14 cellular contexts compared by ENCODE assay signal in genomic region chr12:132133952-132134652, GRCh38. TPM values are rescaled to one million over a fixed set of nuclear protein-coding genes. Genes with fewer than 3 reads are reported as not detected.
A peak's percentile ranks its signal among the peaks of the same experiment; 100 is the strongest.
DNase-seq lines count a peak whose midpoint lies in the region; ATAC-seq, FAIRE-seq and TF ChIP-seq lines count a peak whose summit lies in the region.
"Had no signal": no experiment of that assay in that cellular context is flagged by ENCODE, and none has a peak within 500 bp of the region (broad histone marks: within the 10 kb centered on the region; RNA-seq: fewer than 3 reads in every experiment).

No MANE protein-coding gene starts in this region.

- DNase-seq in DMS153 treated with DMSO at 0.1 percent for 48 hours (lab: John Stamatoyannopoulos, UW; ENCODE audit: unreplicated experiment) = peak; percentile 7
- DNase-seq in DMS153 (lab: John Stamatoyannopoulos, UW) = no peak
- DNase-seq in NCI-H2171 treated with DMSO at 0.1 percent for 48 hours (lab: John Stamatoyannopoulos, UW) = peak; percentile 29
- peak in 3 of 4 experiments; percentile 36 to 50 (median 40) for DNase-seq in K562 (ENCODE audit: extremely low read depth in 1 of 4, low spot score in 3 of 4)
- DNase-seq in posterior vena cava (ENCODE audit: low spot score) = peak; percentile 81
- DNase-seq in UCSD-AML1 (lab: John Stamatoyannopoulos, UW; ENCODE audit: unreplicated experiment) = no peak
- no peak for DNase-seq in ovary
- DNase-seq: 8988T; activated CD4-positive, CD25-positive, alpha-beta regulatory T cell treated with anti-CD3 and anti-CD28 coated beads, Interleukin-2, amount 50 U/mL, for 72 hours; hippocampal formation; substantia nigra had no signal

- H3K9me3 ChIP-seq in K562 (replicated peaks; ENCODE audit: control insufficient read depth, insufficient read depth, low read depth, low read length) = no peaks in the 10 kb centered on the region
- no peaks in the 10 kb centered on the region for H3K9me3 ChIP-seq in ovary
- H3K9me3 ChIP-seq: SJSA1 had no signal

- H3K9me1 ChIP-seq in K562 (ENCODE audit: control insufficient read depth, insufficient read depth, low read length) = no peaks in the 10 kb centered on the region

- H3K4me3 ChIP-seq in K562 (no peak overlapping the region), ovary (no peak overlapping the region)
- H3K4me3 ChIP-seq: SJSA1 had no signal

- H3K27me3 ChIP-seq in K562 (ENCODE audit: control insufficient read depth in 2 of 2, insufficient read depth in 2 of 2, low read length in 2 of 2) = no peaks in the 10 kb centered on the region
- no peaks in the 10 kb centered on the region for H3K27me3 ChIP-seq in ovary
- H3K27me3 ChIP-seq: SJSA1 had no signal

- CTCF ChIA-PET in K562 (lab: Yijun Ruan, JAX; ENCODE audit: low intra/inter-chr PET ratio) = no interaction called here

- TF ChIP-seq POLR2A in K562 (conservative IDR thresholded peaks at IDR 0.05) = no peak
- no peak for TF ChIP-seq POLR2A in ovary (IDR thresholded peaks at IDR 0.05)

- POLR2A ChIA-PET in K562 (lab: Yijun Ruan, JAX) = interaction anchor here (0.6 kb wide), 2 partner anchors 135 to 190 kb away, joined by 3 to 4 read pairs; no protein-coding TSS in a partner anchor

- TF ChIP-seq CTCF in K562 (IDR thresholded peaks at IDR 0.05 in 2 of 3, conservative IDR thresholded peaks at IDR 0.05 in 1 of 3; ENCODE audit: insufficient read depth in 2 of 3, low read depth in 1 of 3, low read length in 3 of 3) (peak; percentile 31 to 43 (median 32); a peak in 4 of 6 replicates), ovary (IDR thresholded peaks at IDR 0.05) (no peak)

- H3K9ac ChIP-seq in K562 (ENCODE audit: insufficient read depth in 1 of 2, low read depth in 2 of 2, low read length in 2 of 2) = no peak overlapping the region

- in situ Hi-C loops in K562 (cut with MboI) = no loop called here

- H3K4me2 ChIP-seq in K562 (ENCODE audit: insufficient read depth, low read length) = no peak overlapping the region

- intact Hi-C loops in K562 (cut with micrococcal nuclease) = no loop called here
- intact Hi-C loops in posterior vena cava (cut with DNase I) = no loop called here
- intact Hi-C loops in ovary (cut with DNase I) = no loop called here

- peak in 1 of 2 experiments; percentile 16; a peak in 1 of 4 replicates for TF ChIP-seq RAD21 in K562 (CRISPR knock-in tag; conservative IDR thresholded peaks at IDR 0.05 in 1 of 2, IDR thresholded peaks at IDR 0.05 in 1 of 2)

- H3K36me3 ChIP-seq in K562 (ENCODE audit: control insufficient read depth, insufficient read depth, low read length) (peaks cover 4% of the 10 kb centered on the region; the same call in 1 of the 3 replicates), ovary (no peaks in the 10 kb centered on the region)

- no peak overlapping the region for H2AFZ ChIP-seq in K562 (ENCODE audit: low read depth, low read length)

- TF ChIP-seq EP300 in K562 (IDR thresholded peaks at IDR 0.05; ENCODE audit: low read length) = no peak
- TF ChIP-seq EP300 in ovary (IDR thresholded peaks at IDR 0.05) = no peak

- ATAC-seq in K562 (peak; percentile 86), HG03378 (IDR thresholded peaks at IDR 0.05; ENCODE audit: unreplicated experiment) (no peak)

- H3K27ac ChIP-seq in K562 (ENCODE audit: extremely low read depth, low read depth, low read length) = peak overlapping the region; percentile 41; the same call in 1 of the 3 replicates
- H3K27ac ChIP-seq in ovary = no peak overlapping the region
- H3K27ac ChIP-seq: SJSA1 had no signal

- peak; percentile 66 for FAIRE-seq in K562 (lab: Jason Lieb, UNC)
- FAIRE-seq: endothelial cell of umbilical vein had no signal

- H3K4me1 ChIP-seq in K562 (replicated peaks in 1 of 2; ENCODE audit: control insufficient read depth in 2 of 2, insufficient read depth in 2 of 2, low read length in 2 of 2) (peaks cover 0 to 21% of the 10 kb centered on the region in 2 experiments; a peak in 2 of 5 replicates), ovary (ENCODE audit: insufficient read depth) (no peaks in the 10 kb centered on the region)
- H3K4me1 ChIP-seq: SJSA1 had no signal

- 35% methylated on average over 22 of the region's 27 CpGs for WGBS in K562 (ENCODE audit: insufficient coverage, low coverage, missing lambda C conversion rate)
- WGBS in ovary, 3 donors = 67 to 82% (median 71%) methylated on average over 25 to 27 of the region's 27 CpGs

- no TSS peak for BruUV-seq in K562 (replicated peaks; lab: Mats Ljungman, UMichigan)

- no peaks in the 10 kb centered on the region for H4K20me1 ChIP-seq in K562 (replicated peaks; ENCODE audit: control insufficient read depth, insufficient read depth, low read length)

- H3K79me2 ChIP-seq in K562 (ENCODE audit: control insufficient read depth, insufficient read depth, low read length) = no peaks in the 10 kb centered on the region

TF ChIP-seq in K562, 482 proteins besides CTCF, POLR2A, EP300 and RAD21 (continues in another document):
- no peak for TF ChIP-seq RBM17 (IDR thresholded peaks at IDR 0.05; ENCODE audit: borderline replicate concordance, low read depth, low read length)
- TF ChIP-seq THRB (CRISPR knock-in tag; conservative IDR thresholded peaks at IDR 0.05) = no peak
- 0 out of 2 replicates have a peak, but pooled peaks have one; percentile 38 for TF ChIP-seq POLR2G (IDR thresholded peaks at IDR 0.05; ENCODE audit: low read depth, low read length)
- TF ChIP-seq VEZF1 (CRISPR knock-in tag; IDR thresholded peaks at IDR 0.05) = no peak

RNA-seq across cellular contexts. Expression of gene DDX51, which starts 10.0 kb away (rescaled TPM):
- 67.8 and 193 TPM in 2 replicates for total RNA-seq in K562 (2011; cell fraction: chromatin; rRNA removed; ENCODE audit: low replicate concordance)
- total RNA-seq in K562 (2011; cell fraction: nucleolus; rRNA removed) = 119 and 131 TPM in 2 replicates
- 73.8 and 80.7 TPM in 2 replicates for total RNA-seq in K562 (2011; cell fraction: nucleoplasm; rRNA removed)
- total RNA-seq in K562 (2014; rRNA removed) (13.1 and 17.3 TPM in 2 replicates), K562 (2014; rRNA removed; fragmentation: Illumina TruSeq; extraction: Trizol) (6.3 and 8.0 TPM in 2 replicates), K562 (2015; rRNA removed; fragmentation: Illumina TruSeq; extraction: Trizol) (12.4 TPM in 2 replicates), K562 (2021) (28.9 and 35.9 TPM in 2 replicates), posterior vena cava (10 to 100 TPM in 1 of 2 donors, 1 to 10 TPM in 1; 9.7 to 10.2 TPM), ovary (10 to 100 TPM; 18.0 to 26.2 (median 21.8) TPM)
- polyA plus RNA-seq in K562 (2011; rRNA removed) (11.5 and 16.8 TPM in 2 replicates), K562 (2014; fragmentation: Illumina TruSeq; extraction: Trizol) (15.2 and 18.7 TPM in 2 replicates), K562 (2014; fragmentation: Nextera tagmentation; extraction: Ambion mirVana) (1 to 10 TPM; 1.1 TPM), K562 (2014; rRNA removed) (30.2 and 30.4 TPM in 2 replicates), ovary (10 to 100 TPM in 1 of 2 donors, 1 to 10 TPM in 1; 10.0 to 21.9 TPM)
- 11.0 and 11.3 TPM in 2 replicates for polyA plus RNA-seq in K562 (2011; cell fraction: cytosol; rRNA removed)
- 90.6 and 110 TPM in 2 replicates for polyA plus RNA-seq in K562 (2011; cell fraction: nucleus; rRNA removed)
- 17.8 and 19.0 TPM in 2 replicates for polyA plus RNA-seq in K562 (2012)
- 3.7 and 6.8 TPM in 2 replicates for polyA minus RNA-seq in K562 (2011; rRNA and poly(A)+ RNA removed)
- 5.7 and 7.7 TPM in 2 replicates for polyA minus RNA-seq in K562 (2011; cell fraction: cytosol; rRNA and poly(A)+ RNA removed)
- 27.7 and 30.6 TPM in 2 replicates for polyA minus RNA-seq in K562 (2011; cell fraction: nucleus; rRNA and poly(A)+ RNA removed)

RNA-seq across cellular contexts. Expression of gene NOC4L, which starts 10.2 kb away (rescaled TPM):
- total RNA-seq in K562 (2011; cell fraction: chromatin; rRNA removed; ENCODE audit: low replicate concordance) = 5.1 and 16.0 TPM in 2 replicates
- 19.2 and 20.4 TPM in 2 replicates for total RNA-seq in K562 (2011; cell fraction: nucleolus; rRNA removed)
- total RNA-seq in K562 (2011; cell fraction: nucleoplasm; rRNA removed) = 6.3 and 8.9 TPM in 2 replicates
- total RNA-seq in K562 (2014; rRNA removed) (40.4 and 57.2 TPM in 2 replicates), K562 (2014; rRNA removed; fragmentation: Illumina TruSeq; extraction: Trizol) (3.2 and 4.9 TPM in 2 replicates), K562 (2015; rRNA removed; fragmentation: Illumina TruSeq; extraction: Trizol) (20.1 and 24.6 TPM in 2 replicates), K562 (2021) (77.0 and 78.5 TPM in 2 replicates), posterior vena cava (10 to 100 TPM; 11.2 to 13.6 TPM), ovary (10 to 100 TPM in 6 of 7 donors, 1 to 10 TPM in 1; 8.6 to 23.4 (median 18.5) TPM)
- polyA plus RNA-seq in K562 (2011; rRNA removed) (4.4 and 8.8 TPM in 2 replicates), K562 (2014; fragmentation: Illumina TruSeq; extraction: Trizol) (20.0 and 44.9 TPM in 2 replicates), K562 (2014; fragmentation: Nextera tagmentation; extraction: Ambion mirVana) (1 to 10 TPM; 1.3 to 2.9 TPM), K562 (2014; rRNA removed) (33.7 and 35.5 TPM in 2 replicates), ovary (10 to 100 TPM in 1 of 2 donors, 1 to 10 TPM in 1; 1.2 to 24.6 TPM)
- 7.3 and 22.0 TPM in 2 replicates for polyA plus RNA-seq in K562 (2011; cell fraction: cytosol; rRNA removed)
- 16.8 and 33.7 TPM in 2 replicates for polyA plus RNA-seq in K562 (2011; cell fraction: nucleus; rRNA removed)
- polyA plus RNA-seq in K562 (2012) = 38.5 and 46.2 TPM in 2 replicates
- 1.5 and 3.8 TPM in 2 replicates for polyA minus RNA-seq in K562 (2011; rRNA and poly(A)+ RNA removed)
- 21.0 and 22.6 TPM in 2 replicates for polyA minus RNA-seq in K562 (2011; cell fraction: cytosol; rRNA and poly(A)+ RNA removed)
- 7.9 and 9.6 TPM in 2 replicates for polyA minus RNA-seq in K562 (2011; cell fraction: nucleus; rRNA and poly(A)+ RNA removed)

Comparison
In these comparisons a context has a peak if more than half of its experiments do, and no peak if none do; other contexts are left out.
1. DNase-seq: peak in DMS153 treated with DMSO at 0.1 percent for 48 hours (single experiment), NCI-H2171 treated with DMSO at 0.1 percent for 48 hours (single experiment), K562 (3 of 4) and posterior vena cava (single experiment); none in DMS153 (single experiment), UCSD-AML1 (single experiment) and ovary (0 of 5).
2. CTCF ChIP-seq: peak in K562 (3 of 3); none in ovary (0 of 3).